ENCODE assay signal across 5 cellular contexts in genomic region chr12:54079150-54079549, GRCh38. TPM values are rescaled to one million over a fixed set of nuclear protein-coding genes. Genes with fewer than 3 reads are reported as not detected.
"Had no signal": no experiment of that assay in that cellular context is flagged by ENCODE, and none has a peak within 500 bp of the region (broad histone marks: within the 10 kb centered on the region; RNA-seq: fewer than 3 reads in every experiment).

No MANE protein-coding gene starts in this region.

RNA-seq across cellular contexts. Expression of gene HOXC4, which starts 25.5 kb away (rescaled TPM):
- total RNA-seq: occipital lobe had no signal

RNA-seq across cellular contexts. Expression of gene HOXC5, which starts 46.3 kb away (rescaled TPM):
- total RNA-seq: activated naive CD8-positive, alpha-beta T cell treated with anti-CD3 and anti-CD28 coated beads, Interleukin-2, amount 10 ng/mL, durations not matched to agents 7 days and 5 days; activated T-cell treated with anti-CD3 and anti-CD28 coated beads, Interleukin-2, amount 50 U/mL, for 4 hours; occipital lobe; SJCRH30; upper lobe of right lung had no signal

RNA-seq across cellular contexts. Expression of gene HOXC6, which starts 50.9 kb away (rescaled TPM):
- total RNA-seq: activated naive CD8-positive, alpha-beta T cell treated with anti-CD3 and anti-CD28 coated beads, Interleukin-2, amount 10 ng/mL, durations not matched to agents 7 days and 5 days; activated T-cell treated with anti-CD3 and anti-CD28 coated beads, Interleukin-2, amount 50 U/mL, for 4 hours; occipital lobe had no signal
